Comparison of ENCODE assay signal across 1 cellular context in the genomic region with DNA sequence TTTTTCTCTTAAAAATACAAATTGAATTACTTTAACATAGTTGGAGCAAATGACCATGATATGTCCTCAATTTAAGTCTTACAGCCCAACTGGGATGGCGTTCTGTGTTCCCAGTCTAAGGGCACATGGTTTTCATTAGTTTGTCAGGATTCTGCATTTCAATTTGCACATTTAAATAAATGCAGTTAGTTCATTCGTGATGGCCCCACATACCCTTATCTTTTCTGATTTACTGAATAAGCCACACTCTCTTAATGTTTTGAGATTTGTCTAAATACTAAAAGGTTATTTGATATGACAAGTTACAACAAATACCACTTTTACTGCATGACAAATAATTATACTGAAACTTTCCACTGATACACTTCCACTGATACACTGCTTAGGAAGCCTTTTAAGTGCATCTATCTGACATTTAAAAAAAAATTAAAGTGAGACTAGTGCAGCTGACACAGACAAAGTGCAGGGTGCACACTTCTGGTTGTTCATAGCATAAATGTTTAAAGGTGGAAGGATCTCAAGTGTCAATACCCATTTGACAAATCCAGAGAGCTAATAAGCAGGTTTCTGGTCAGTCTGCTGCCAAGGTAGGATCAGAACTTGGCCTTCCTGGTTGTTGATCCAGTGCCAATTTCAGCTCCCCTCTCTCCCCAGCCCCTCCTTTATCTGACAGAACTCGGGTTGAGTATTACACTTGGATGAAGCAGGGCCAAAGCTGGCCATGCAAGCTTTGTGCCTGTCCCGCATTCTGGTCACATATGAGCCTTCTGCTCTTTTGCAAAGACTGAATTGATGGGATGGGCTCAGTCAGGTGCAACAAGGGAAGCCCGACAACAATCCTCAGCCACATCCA.
A peak's percentile ranks its signal among the peaks of the same experiment; 100 is the strongest.
TF ChIP-seq lines count a peak whose summit lies in the region.

No MANE protein-coding gene starts in this region.

TF ChIP-seq in SK-N-SH, 30 proteins besides CTCF, POLR2A, EP300 and RAD21 (continued from another document):
- TF ChIP-seq, protein P1, sequence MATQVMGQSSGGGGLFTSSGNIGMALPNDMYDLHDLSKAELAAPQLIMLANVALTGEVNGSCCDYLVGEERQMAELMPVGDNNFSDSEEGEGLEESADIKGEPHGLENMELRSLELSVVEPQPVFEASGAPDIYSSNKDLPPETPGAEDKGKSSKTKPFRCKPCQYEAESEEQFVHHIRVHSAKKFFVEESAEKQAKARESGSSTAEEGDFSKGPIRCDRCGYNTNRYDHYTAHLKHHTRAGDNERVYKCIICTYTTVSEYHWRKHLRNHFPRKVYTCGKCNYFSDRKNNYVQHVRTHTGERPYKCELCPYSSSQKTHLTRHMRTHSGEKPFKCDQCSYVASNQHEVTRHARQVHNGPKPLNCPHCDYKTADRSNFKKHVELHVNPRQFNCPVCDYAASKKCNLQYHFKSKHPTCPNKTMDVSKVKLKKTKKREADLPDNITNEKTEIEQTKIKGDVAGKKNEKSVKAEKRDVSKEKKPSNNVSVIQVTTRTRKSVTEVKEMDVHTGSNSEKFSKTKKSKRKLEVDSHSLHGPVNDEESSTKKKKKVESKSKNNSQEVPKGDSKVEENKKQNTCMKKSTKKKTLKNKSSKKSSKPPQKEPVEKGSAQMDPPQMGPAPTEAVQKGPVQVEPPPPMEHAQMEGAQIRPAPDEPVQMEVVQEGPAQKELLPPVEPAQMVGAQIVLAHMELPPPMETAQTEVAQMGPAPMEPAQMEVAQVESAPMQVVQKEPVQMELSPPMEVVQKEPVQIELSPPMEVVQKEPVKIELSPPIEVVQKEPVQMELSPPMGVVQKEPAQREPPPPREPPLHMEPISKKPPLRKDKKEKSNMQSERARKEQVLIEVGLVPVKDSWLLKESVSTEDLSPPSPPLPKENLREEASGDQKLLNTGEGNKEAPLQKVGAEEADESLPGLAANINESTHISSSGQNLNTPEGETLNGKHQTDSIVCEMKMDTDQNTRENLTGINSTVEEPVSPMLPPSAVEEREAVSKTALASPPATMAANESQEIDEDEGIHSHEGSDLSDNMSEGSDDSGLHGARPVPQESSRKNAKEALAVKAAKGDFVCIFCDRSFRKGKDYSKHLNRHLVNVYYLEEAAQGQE (IDR thresholded peaks at IDR 0.05; ENCODE audit: low read depth, low read length) = no peak
- TF ChIP-seq, protein P2, sequence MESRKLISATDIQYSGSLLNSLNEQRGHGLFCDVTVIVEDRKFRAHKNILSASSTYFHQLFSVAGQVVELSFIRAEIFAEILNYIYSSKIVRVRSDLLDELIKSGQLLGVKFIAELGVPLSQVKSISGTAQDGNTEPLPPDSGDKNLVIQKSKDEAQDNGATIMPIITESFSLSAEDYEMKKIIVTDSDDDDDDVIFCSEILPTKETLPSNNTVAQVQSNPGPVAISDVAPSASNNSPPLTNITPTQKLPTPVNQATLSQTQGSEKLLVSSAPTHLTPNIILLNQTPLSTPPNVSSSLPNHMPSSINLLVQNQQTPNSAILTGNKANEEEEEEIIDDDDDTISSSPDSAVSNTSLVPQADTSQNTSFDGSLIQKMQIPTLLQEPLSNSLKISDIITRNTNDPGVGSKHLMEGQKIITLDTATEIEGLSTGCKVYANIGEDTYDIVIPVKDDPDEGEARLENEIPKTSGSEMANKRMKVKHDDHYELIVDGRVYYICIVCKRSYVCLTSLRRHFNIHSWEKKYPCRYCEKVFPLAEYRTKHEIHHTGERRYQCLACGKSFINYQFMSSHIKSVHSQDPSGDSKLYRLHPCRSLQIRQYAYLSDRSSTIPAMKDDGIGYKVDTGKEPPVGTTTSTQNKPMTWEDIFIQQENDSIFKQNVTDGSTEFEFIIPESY (IDR thresholded peaks at IDR 0.05; ENCODE audit: borderline replicate concordance, low read depth) = no peak
- TF ChIP-seq JUND (IDR thresholded peaks at IDR 0.05) (no peak), YY1 (IDR thresholded peaks at IDR 0.05; ENCODE audit: low read depth) (no peak), NFIC (IDR thresholded peaks at IDR 0.05; ENCODE audit: borderline replicate concordance) (no peak), GABPA (IDR thresholded peaks at IDR 0.05; ENCODE audit: low read depth) (no peak), TCF12 (IDR thresholded peaks at IDR 0.05) (no peak; the same call in 1 of the 2 replicates), NRF1 (IDR thresholded peaks at IDR 0.05; ENCODE audit: low read depth, low read length) (no peak), GATA2 (CRISPR knock-in tag; IDR thresholded peaks at IDR 0.05) (peak; percentile 78), TEAD4 (IDR thresholded peaks at IDR 0.05; ENCODE audit: borderline replicate concordance, insufficient read depth) (no peak), TAF1 (IDR thresholded peaks at IDR 0.05; ENCODE audit: borderline replicate concordance, low read depth, low read length) (no peak), FOSL2 (IDR thresholded peaks at IDR 0.05; ENCODE audit: borderline replicate concordance, low read depth) (no peak), SIN3A (IDR thresholded peaks at IDR 0.05; ENCODE audit: borderline replicate concordance, low read depth, low read length) (no peak), RCOR1 (IDR thresholded peaks at IDR 0.05; ENCODE audit: low read length) (peak; percentile 66), POLR2AphosphoS5 (IDR thresholded peaks at IDR 0.05; ENCODE audit: low read depth, low read length) (no peak), FOXJ3 (CRISPR knock-in tag; IDR thresholded peaks at IDR 0.05) (peak; percentile 20; the same call in 1 of the 2 replicates), RFX5 (IDR thresholded peaks at IDR 0.05; ENCODE audit: low read length) (no peak), EZH2phosphoT487 (IDR thresholded peaks at IDR 0.05; ENCODE audit: borderline replicate concordance, low read depth) (no peak)
- TF ChIP-seq, protein P3, sequence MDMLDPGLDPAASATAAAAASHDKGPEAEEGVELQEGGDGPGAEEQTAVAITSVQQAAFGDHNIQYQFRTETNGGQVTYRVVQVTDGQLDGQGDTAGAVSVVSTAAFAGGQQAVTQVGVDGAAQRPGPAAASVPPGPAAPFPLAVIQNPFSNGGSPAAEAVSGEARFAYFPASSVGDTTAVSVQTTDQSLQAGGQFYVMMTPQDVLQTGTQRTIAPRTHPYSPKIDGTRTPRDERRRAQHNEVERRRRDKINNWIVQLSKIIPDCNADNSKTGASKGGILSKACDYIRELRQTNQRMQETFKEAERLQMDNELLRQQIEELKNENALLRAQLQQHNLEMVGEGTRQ (IDR thresholded peaks at IDR 0.05; ENCODE audit: borderline replicate concordance, low read depth, low read length) = no peak
- TF ChIP-seq, protein P4, sequence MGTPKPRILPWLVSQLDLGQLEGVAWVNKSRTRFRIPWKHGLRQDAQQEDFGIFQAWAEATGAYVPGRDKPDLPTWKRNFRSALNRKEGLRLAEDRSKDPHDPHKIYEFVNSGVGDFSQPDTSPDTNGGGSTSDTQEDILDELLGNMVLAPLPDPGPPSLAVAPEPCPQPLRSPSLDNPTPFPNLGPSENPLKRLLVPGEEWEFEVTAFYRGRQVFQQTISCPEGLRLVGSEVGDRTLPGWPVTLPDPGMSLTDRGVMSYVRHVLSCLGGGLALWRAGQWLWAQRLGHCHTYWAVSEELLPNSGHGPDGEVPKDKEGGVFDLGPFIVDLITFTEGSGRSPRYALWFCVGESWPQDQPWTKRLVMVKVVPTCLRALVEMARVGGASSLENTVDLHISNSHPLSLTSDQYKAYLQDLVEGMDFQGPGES (IDR thresholded peaks at IDR 0.05; ENCODE audit: low read depth, low read length) = no peak
- TF ChIP-seq, protein P5, sequence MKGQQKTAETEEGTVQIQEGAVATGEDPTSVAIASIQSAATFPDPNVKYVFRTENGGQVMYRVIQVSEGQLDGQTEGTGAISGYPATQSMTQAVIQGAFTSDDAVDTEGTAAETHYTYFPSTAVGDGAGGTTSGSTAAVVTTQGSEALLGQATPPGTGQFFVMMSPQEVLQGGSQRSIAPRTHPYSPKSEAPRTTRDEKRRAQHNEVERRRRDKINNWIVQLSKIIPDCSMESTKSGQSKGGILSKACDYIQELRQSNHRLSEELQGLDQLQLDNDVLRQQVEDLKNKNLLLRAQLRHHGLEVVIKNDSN (IDR thresholded peaks at IDR 0.05; ENCODE audit: borderline replicate concordance, low read depth) = no peak
- TF ChIP-seq, protein P6, sequence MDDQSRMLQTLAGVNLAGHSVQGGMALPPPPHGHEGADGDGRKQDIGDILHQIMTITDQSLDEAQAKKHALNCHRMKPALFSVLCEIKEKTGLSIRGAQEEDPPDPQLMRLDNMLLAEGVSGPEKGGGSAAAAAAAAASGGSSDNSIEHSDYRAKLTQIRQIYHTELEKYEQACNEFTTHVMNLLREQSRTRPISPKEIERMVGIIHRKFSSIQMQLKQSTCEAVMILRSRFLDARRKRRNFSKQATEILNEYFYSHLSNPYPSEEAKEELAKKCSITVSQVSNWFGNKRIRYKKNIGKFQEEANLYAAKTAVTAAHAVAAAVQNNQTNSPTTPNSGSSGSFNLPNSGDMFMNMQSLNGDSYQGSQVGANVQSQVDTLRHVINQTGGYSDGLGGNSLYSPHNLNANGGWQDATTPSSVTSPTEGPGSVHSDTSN (IDR thresholded peaks at IDR 0.05) = no peak
